19 cellular contexts compared by ENCODE assay signal in genomic region chr12:10001141-10001778, GRCh38. TPM values are rescaled to one million over a fixed set of nuclear protein-coding genes. Genes with fewer than 3 reads are reported as not detected.
DNase-seq lines count a peak whose midpoint lies in the region; TF ChIP-seq lines count a peak whose summit lies in the region.
"Had no signal": no experiment of that assay in that cellular context is flagged by ENCODE, and none has a peak within 500 bp of the region (broad histone marks: within the 10 kb centered on the region; RNA-seq: fewer than 3 reads in every experiment).

No MANE protein-coding gene starts in this region.

- no peaks in the 10 kb centered on the region for H3K9me3 ChIP-seq in mesenchymal stem cell (ENCODE audit: control insufficient read depth, low read length)
- H3K9me3 ChIP-seq in smooth muscle cell (replicated peaks; ENCODE audit: low read depth): no peaks in the 10 kb centered on the region
- H3K9me3 ChIP-seq: HAP-1, SJCRH30 had no signal

- H3K79me1 ChIP-seq in mesenchymal stem cell (replicated peaks; ENCODE audit: low read length, poor library complexity, severe bottlenecking): no peaks in the 10 kb centered on the region

- no peak overlapping the region for H2AK5ac ChIP-seq in mesenchymal stem cell (ENCODE audit: low read length, severe bottlenecking)

- H3K36me3 ChIP-seq in mesenchymal stem cell (ENCODE audit: control insufficient read depth in 1 of 2, insufficient read depth in 2 of 2, low read depth in 1 of 2, low read length in 2 of 2) (no peaks in the 10 kb centered on the region), smooth muscle cell (ENCODE audit: low read depth) (no peaks in the 10 kb centered on the region)
- H3K36me3 ChIP-seq: HAP-1, SJCRH30 had no signal

- no peak overlapping the region for H2BK120ac ChIP-seq in mesenchymal stem cell (ENCODE audit: low read depth, low read length)

- H3K9ac ChIP-seq in mesenchymal stem cell (ENCODE audit: low read length): no peak overlapping the region
- no peak overlapping the region for H3K9ac ChIP-seq in smooth muscle cell (ENCODE audit: low read depth)

- peak; percentile 73 for DNase-seq in OCI-M1 (lab: John Stamatoyannopoulos, UW)
- DNase-seq in amniotic epithelial cell (ENCODE audit: low read depth): peak; percentile 91
- peak; percentile 12 for DNase-seq in mesenchymal stem cell
- DNase-seq in smooth muscle cell (lab: John Stamatoyannopoulos, UW; ENCODE audit: unreplicated experiment): no peak
- DNase-seq in RKO (ENCODE audit: low spot score): no peak
- no peak for DNase-seq in AG08395 (ENCODE audit: low spot score)
- no peak for DNase-seq in foreskin melanocyte
- DNase-seq: DND-41, GF-D8, KBM-7, MV-4-11, NCI-H1417, NCI-H187 treated with DMSO at 0.1 percent for 48 hours, NCI-H2227 treated with DMSO at 0.1 percent for 48 hours, NCI-H524 had no signal

- H3K4me3 ChIP-seq in mesenchymal stem cell (ENCODE audit: insufficient read depth in 1 of 2, low read depth in 1 of 2, low read length in 2 of 2) (no peak overlapping the region), smooth muscle cell (peak overlapping the region; percentile 17)
- H3K4me3 ChIP-seq: HAP-1, SJCRH30 had no signal

- no peak overlapping the region for H3K14ac ChIP-seq in mesenchymal stem cell (ENCODE audit: low read length in 2 of 2)

- H3K27me3 ChIP-seq in mesenchymal stem cell (ENCODE audit: control insufficient read depth in 1 of 2, insufficient read depth in 1 of 2, low read length in 2 of 2) (no peaks in the 10 kb centered on the region), smooth muscle cell (ENCODE audit: low read depth) (no peaks in the 10 kb centered on the region)

- H2BK5ac ChIP-seq in mesenchymal stem cell (ENCODE audit: low read depth, low read length, poor library complexity, severe bottlenecking): no peak overlapping the region

- H2BK15ac ChIP-seq in mesenchymal stem cell (ENCODE audit: low read depth, poor library complexity, severe bottlenecking): no peak overlapping the region

- TF ChIP-seq CTCF in smooth muscle cell (IDR thresholded peaks at IDR 0.05; ENCODE audit: borderline replicate concordance, insufficient read depth, poor library complexity, severe bottlenecking): no peak

- H4K8ac ChIP-seq in mesenchymal stem cell (ENCODE audit: low read length): no peak overlapping the region

- H4K20me1 ChIP-seq in smooth muscle cell (ENCODE audit: low read depth): no peaks in the 10 kb centered on the region

- H3F3A ChIP-seq in smooth muscle cell (ENCODE audit: low read depth): peaks cover 11% of the 10 kb centered on the region

- H2AFZ ChIP-seq in mesenchymal stem cell (ENCODE audit: low read depth, low read length): no peak overlapping the region
- no peak overlapping the region for H2AFZ ChIP-seq in smooth muscle cell (ENCODE audit: low read depth)

- H3K27ac ChIP-seq in mesenchymal stem cell (ENCODE audit: low read length, poor library complexity, severe bottlenecking) (no peak overlapping the region), smooth muscle cell (ENCODE audit: low read depth) (peak overlapping the region; percentile 81)
- H3K27ac ChIP-seq: C4-2B, SJCRH30 had no signal

- H3K23ac ChIP-seq in mesenchymal stem cell (ENCODE audit: low read length in 2 of 2): no peak overlapping the region

- no peaks in the 10 kb centered on the region for H3K4me1 ChIP-seq in mesenchymal stem cell (ENCODE audit: control insufficient read depth, insufficient read depth, low read depth, low read length)
- peaks cover 9% of the 10 kb centered on the region for H3K4me1 ChIP-seq in smooth muscle cell (ENCODE audit: low read depth)
- H3K4me1 ChIP-seq: HAP-1, SJCRH30 had no signal

- no peaks in the 10 kb centered on the region for H3K79me2 ChIP-seq in smooth muscle cell (ENCODE audit: low read depth)

- H2BK12ac ChIP-seq in mesenchymal stem cell (ENCODE audit: low read length in 2 of 2): no peak overlapping the region

- H3K18ac ChIP-seq in mesenchymal stem cell (ENCODE audit: low read depth in 1 of 2, low read length in 2 of 2): no peak overlapping the region

- no peak overlapping the region for H3K4ac ChIP-seq in mesenchymal stem cell (ENCODE audit: low read depth in 1 of 2, low read length in 2 of 2)

- 83% methylated on average over 4 of the region's 4 CpGs for WGBS in mesenchymal stem cell
- WGBS in smooth muscle cell (ENCODE audit: low lambda C conversion rate): 10% methylated on average over 4 of the region's 4 CpGs

- H4K91ac ChIP-seq in mesenchymal stem cell (ENCODE audit: low read length): no peak overlapping the region

- H3K4me2 ChIP-seq in mesenchymal stem cell (ENCODE audit: low read length, poor library complexity, severe bottlenecking) (no peak overlapping the region), smooth muscle cell (peak overlapping the region; percentile 71)

RNA-seq across cellular contexts. Expression of gene CLEC1B, which starts 2.3 kb away (rescaled TPM):
- polyA plus RNA-seq in mesenchymal stem cell (2013, experiment 1 of 2): not detected
- polyA plus RNA-seq in mesenchymal stem cell (2013, experiment 2 of 2): not detected
- total RNA-seq in smooth muscle cell: 2.5 and 2.9 TPM in 2 replicates
- polyA plus RNA-seq in smooth muscle cell: 2.8 and 4.1 TPM in 2 replicates
- total RNA-seq: A673, SJCRH30 had no signal

RNA-seq across cellular contexts. Expression of gene CLEC12B, which starts 9.2 kb away (rescaled TPM):
- 0.04 TPM for polyA plus RNA-seq in mesenchymal stem cell (2013, experiment 1 of 2)
- 0.01 TPM for polyA plus RNA-seq in mesenchymal stem cell (2013, experiment 2 of 2)
- not detected in 2 replicates for total RNA-seq in smooth muscle cell
- polyA plus RNA-seq in smooth muscle cell: not detected in 2 replicates
- total RNA-seq: A673, SJCRH30 had no signal

RNA-seq across cellular contexts. Expression of gene CLEC9A, which starts 29.2 kb away (rescaled TPM):
- not detected for polyA plus RNA-seq in mesenchymal stem cell (2013, experiment 1 of 2)
- not detected for polyA plus RNA-seq in mesenchymal stem cell (2013, experiment 2 of 2)
- total RNA-seq in smooth muscle cell: not detected in 2 replicates
- polyA plus RNA-seq in smooth muscle cell: not detected in 2 replicates
- total RNA-seq: A673, SJCRH30 had no signal

RNA-seq across cellular contexts. Expression of gene CLEC12A, which starts 30.1 kb away (rescaled TPM):
- polyA plus RNA-seq in mesenchymal stem cell (2013, experiment 1 of 2): 0.35 TPM
- polyA plus RNA-seq in mesenchymal stem cell (2013, experiment 2 of 2): 0.23 TPM
- total RNA-seq in smooth muscle cell: 1.2 and 2.3 TPM in 2 replicates
- polyA plus RNA-seq in smooth muscle cell: 0.40 and 1.7 TPM in 2 replicates
- total RNA-seq: A673, SJCRH30 had no signal

Comparison
In these comparisons a context has a peak if more than half of its experiments do, and no peak if none do; other contexts are left out.
1. DNase-seq: peak in OCI-M1 (single experiment), amniotic epithelial cell (single experiment) and mesenchymal stem cell (single experiment); none in smooth muscle cell (single experiment), RKO (single experiment), AG08395 (single experiment) and foreskin melanocyte (single experiment).